1 cellular context compared by ENCODE assay signal in genomic region chr1:31410871-31411270, GRCh38.
TF ChIP-seq lines count a peak whose summit lies in the region.

No MANE protein-coding gene starts in this region.

TF ChIP-seq in GM12878, 131 proteins besides CTCF, POLR2A, EP300 and RAD21:
- TF ChIP-seq, protein P1, sequence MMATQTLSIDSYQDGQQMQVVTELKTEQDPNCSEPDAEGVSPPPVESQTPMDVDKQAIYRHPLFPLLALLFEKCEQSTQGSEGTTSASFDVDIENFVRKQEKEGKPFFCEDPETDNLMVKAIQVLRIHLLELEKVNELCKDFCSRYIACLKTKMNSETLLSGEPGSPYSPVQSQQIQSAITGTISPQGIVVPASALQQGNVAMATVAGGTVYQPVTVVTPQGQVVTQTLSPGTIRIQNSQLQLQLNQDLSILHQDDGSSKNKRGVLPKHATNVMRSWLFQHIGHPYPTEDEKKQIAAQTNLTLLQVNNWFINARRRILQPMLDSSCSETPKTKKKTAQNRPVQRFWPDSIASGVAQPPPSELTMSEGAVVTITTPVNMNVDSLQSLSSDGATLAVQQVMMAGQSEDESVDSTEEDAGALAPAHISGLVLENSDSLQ (IDR thresholded peaks at IDR 0.05), result 0 out of 2 replicates have a peak, but pooled peaks have one; percentile 10
- TF ChIP-seq, protein P2, sequence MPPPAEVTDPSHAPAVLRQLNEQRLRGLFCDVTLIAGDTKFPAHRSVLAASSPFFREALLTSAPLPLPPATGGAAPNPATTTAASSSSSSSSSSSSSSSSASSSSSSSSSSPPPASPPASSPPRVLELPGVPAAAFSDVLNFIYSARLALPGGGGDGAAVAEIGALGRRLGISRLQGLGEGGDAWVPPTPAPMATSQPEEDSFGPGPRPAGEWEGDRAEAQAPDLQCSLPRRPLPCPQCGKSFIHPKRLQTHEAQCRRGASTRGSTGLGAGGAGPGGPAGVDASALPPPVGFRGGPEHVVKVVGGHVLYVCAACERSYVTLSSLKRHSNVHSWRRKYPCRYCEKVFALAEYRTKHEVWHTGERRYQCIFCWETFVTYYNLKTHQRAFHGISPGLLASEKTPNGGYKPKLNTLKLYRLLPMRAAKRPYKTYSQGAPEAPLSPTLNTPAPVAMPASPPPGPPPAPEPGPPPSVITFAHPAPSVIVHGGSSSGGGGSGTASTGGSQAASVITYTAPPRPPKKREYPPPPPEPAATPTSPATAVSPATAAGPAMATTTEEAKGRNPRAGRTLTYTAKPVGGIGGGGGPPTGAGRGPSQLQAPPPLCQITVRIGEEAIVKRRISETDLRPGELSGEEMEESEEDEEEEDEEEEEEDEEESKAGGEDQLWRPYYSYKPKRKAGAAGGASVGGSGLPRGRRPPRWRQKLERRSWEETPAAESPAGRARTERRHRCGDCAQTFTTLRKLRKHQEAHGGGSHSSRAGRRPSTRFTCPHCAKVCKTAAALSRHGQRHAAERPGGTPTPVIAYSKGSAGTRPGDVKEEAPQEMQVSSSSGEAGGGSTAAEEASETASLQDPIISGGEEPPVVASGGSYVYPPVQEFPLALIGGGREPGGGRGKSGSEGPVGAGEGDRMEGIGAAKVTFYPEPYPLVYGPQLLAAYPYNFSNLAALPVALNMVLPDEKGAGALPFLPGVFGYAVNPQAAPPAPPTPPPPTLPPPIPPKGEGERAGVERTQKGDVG (CRISPR knock-in tag; IDR thresholded peaks at IDR 0.05), result no peak
- no peak for TF ChIP-seq KDM1A (IDR thresholded peaks at IDR 0.05; ENCODE audit: borderline replicate concordance)
